ENCODE assay signal across 7 cellular contexts in genomic region chr2:47867205-47867604, GRCh38. TPM values are rescaled to one million over a fixed set of nuclear protein-coding genes. Genes with fewer than 3 reads are reported as not detected.
A peak's percentile ranks its signal among the peaks of the same experiment; 100 is the strongest.
DNase-seq lines count a peak whose midpoint lies in the region; ATAC-seq and TF ChIP-seq lines count a peak whose summit lies in the region.

No MANE protein-coding gene starts in this region.

- no peak overlapping the region for H3K4me3 Mint-ChIP-seq in T-cell

- H3K4me1 ChIP-seq in skeletal muscle tissue (ENCODE audit: control insufficient read depth in 3 of 3, insufficient read depth in 3 of 3, low read length in 3 of 3), result peaks cover 8 to 19% (median 12%) of the 10 kb centered on the region in 3 donors

- H3K27ac Mint-ChIP-seq in T-cell, result peak overlapping the region; percentile 57 to 80

- no peaks in the 10 kb centered on the region for H3K27me3 Mint-ChIP-seq in T-cell

- H3K36me3 Mint-ChIP-seq in T-cell, result peaks cover 13% of the 10 kb centered on the region

- no peaks in the 10 kb centered on the region for H3K9me3 Mint-ChIP-seq in T-cell

- H3K4me3 ChIP-seq in HFF-Myc (replicated peaks; ENCODE audit: low read depth, low read length) (no peak overlapping the region), skeletal muscle tissue (ENCODE audit: low read length in 3 of 3) (no peak overlapping the region), H7 (ENCODE audit: insufficient read depth, low read depth, low read length) (no peak overlapping the region)

- H3K9ac ChIP-seq in skeletal muscle tissue (ENCODE audit: low read depth in 1 of 3, low read length in 3 of 3), result no peak overlapping the region

- peaks cover 83 to 91% (median 91%) of the 10 kb centered on the region in 3 donors for H3K4me1 Mint-ChIP-seq in T-cell

- ATAC-seq in T-cell (replicated peaks in 1 of 4) (peak in 1 of 4 experiments; percentile 46), HG02623 (IDR thresholded peaks at IDR 0.05; ENCODE audit: unreplicated experiment) (no peak)

- peak overlapping the region; percentile 45 for H3K27ac ChIP-seq in skeletal muscle tissue (ENCODE audit: low read depth, low read length)

- no peaks in the 10 kb centered on the region for H3K9me3 ChIP-seq in skeletal muscle tissue (ENCODE audit: control insufficient read depth in 3 of 3, low read length in 3 of 3)

- TF ChIP-seq CTCF in HFF-Myc (IDR thresholded peaks at IDR 0.05; ENCODE audit: low read depth, low read length, missing control alignments), result no peak

- CTCF ChIA-PET in T-cell (lab: Charles Lee), result interaction anchor here in 1 of 2 donors (0.6 to 1.4 kb wide), 3 partner anchors 9 to 233 kb away, joined by 3 to 6 read pairs (median 3); partner anchors contain the start of gene MSH6

- POLR2A ChIA-PET in T-cell (lab: Charles Lee), result interaction anchor here in 1 of 2 donors (0.5 kb wide), 1 partner anchor 32 kb away, joined by 7 read pairs; no protein-coding TSS in a partner anchor

- H3K27me3 ChIP-seq in skeletal muscle tissue (ENCODE audit: control insufficient read depth in 3 of 3, insufficient read depth in 3 of 3, low read length in 3 of 3) (no peaks in the 10 kb centered on the region), H7 (ENCODE audit: control insufficient read depth, insufficient read depth, low read length) (no peaks in the 10 kb centered on the region)

- H3K36me3 ChIP-seq in skeletal muscle tissue (ENCODE audit: control insufficient read depth in 3 of 3, insufficient read depth in 3 of 3, low read length in 3 of 3), result no peaks in the 10 kb centered on the region
- no peaks in the 10 kb centered on the region for H3K36me3 ChIP-seq in H7 (replicated peaks; ENCODE audit: control insufficient read depth, insufficient read depth, low read length)

- DNase-seq in HFF-Myc (ENCODE audit: extremely low read depth, low read depth) (peak; percentile 29), T-cell (no peak), glomerular endothelial cell (ENCODE audit: extremely low read depth, low read depth, low spot score) (peak; percentile 92), H7 (no peak), HuH-7.5 (ENCODE audit: low spot score) (no peak)

RNA-seq across cellular contexts. Expression of gene FBXO11, which starts 39.1 kb away (rescaled TPM):
- total RNA-seq in T-cell (10 to 100 TPM; 70.2 to 90.0 (median 74.6) TPM), glomerular endothelial cell (41.0 and 43.2 TPM in 2 replicates), skeletal muscle tissue (74.1 TPM)
- 15.6 and 28.3 TPM in 2 replicates for total RNA-seq in H7 (2014; rRNA removed; shearing (Covaris generic))

Comparison
In these comparisons a context has a peak if more than half of its experiments do, and no peak if none do; other contexts are left out.
1. DNase-seq: peak in HFF-Myc (single experiment) and glomerular endothelial cell (single experiment); none in T-cell (0 of 34), H7 (single experiment) and HuH-7.5 (single experiment).